In the genomic region with DNA sequence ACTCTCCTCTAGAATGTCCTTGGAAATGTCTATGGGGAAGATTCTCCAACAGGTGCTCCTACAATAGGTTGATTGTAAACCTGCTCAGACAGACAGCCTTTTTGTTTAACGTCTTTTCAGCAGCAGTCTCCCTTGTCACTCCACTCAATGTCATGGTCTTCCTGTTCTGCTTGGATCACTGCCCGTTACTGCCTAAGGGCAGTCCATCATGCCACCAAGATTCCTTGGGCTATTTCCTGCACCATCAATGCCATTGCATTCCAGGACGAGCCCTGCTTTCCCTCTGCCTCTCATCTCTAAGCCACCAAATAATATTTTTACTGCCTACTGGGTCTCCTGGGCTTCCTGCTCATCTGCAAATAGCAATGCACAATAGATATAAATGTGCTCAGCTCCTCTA, we compare ENCODE assay signal across 16 cellular contexts.
DNase-seq lines count a peak whose midpoint lies in the region; FAIRE-seq and TF ChIP-seq lines count a peak whose summit lies in the region.
"Had no signal": no experiment of that assay in that cellular context is flagged by ENCODE, and none has a peak within 500 bp of the region (broad histone marks: within the 10 kb centered on the region; RNA-seq: fewer than 3 reads in every experiment).

No MANE protein-coding gene starts in this region.

- H3K4me3 ChIP-seq in bronchial epithelial cell (ENCODE audit: low read depth, low read length) (no peak overlapping the region), small intestine (ENCODE audit: low read depth in 1 of 2, low read length in 2 of 2) (no peak overlapping the region)

- H3K27ac ChIP-seq in small intestine (ENCODE audit: low read depth in 1 of 2, low read length in 1 of 2): peak overlapping the region; percentile 1 to 61
- H3K27ac ChIP-seq: HL-60, KMS-11 had no signal

- TF ChIP-seq CTCF in bronchial epithelial cell (IDR thresholded peaks at IDR 0.05; ENCODE audit: insufficient read depth, low read length, severe bottlenecking): no peak

- 22 to 31% (median 23%) methylated on average over 3 of the region's 3 CpGs for WGBS in small intestine, 3 donors

- no peaks in the 10 kb centered on the region for H3K9me3 ChIP-seq in small intestine (ENCODE audit: control insufficient read depth, low read depth)

- peak; percentile 43 for FAIRE-seq in bronchial epithelial cell (lab: Jason Lieb, UNC)
- no peak for FAIRE-seq in small intestine (lab: Jason Lieb, UNC)
- FAIRE-seq: H54 had no signal

- H3K36me3 ChIP-seq in bronchial epithelial cell (ENCODE audit: control insufficient read depth, insufficient read depth, low read length): no peaks in the 10 kb centered on the region
- H3K36me3 ChIP-seq in small intestine (ENCODE audit: control insufficient read depth in 2 of 2, insufficient read depth in 2 of 2, low read length in 2 of 2): no peaks in the 10 kb centered on the region

- no peaks in the 10 kb centered on the region for H3K4me1 ChIP-seq in small intestine (ENCODE audit: control insufficient read depth in 2 of 2, insufficient read depth in 1 of 2, low read depth in 1 of 2, low read length in 1 of 2)

- peak; percentile 45 for DNase-seq in HT-29 (ENCODE audit: low spot score)
- peak; percentile 1 for DNase-seq in NCI-H2029 (lab: John Stamatoyannopoulos, UW)
- DNase-seq in bronchial epithelial cell (ENCODE audit: low read depth): no peak
- no peak for DNase-seq in small intestine
- DNase-seq in amygdala (lab: John Stamatoyannopoulos, UW): no peak
- DNase-seq in T-helper 2 cell: no peak
- DNase-seq in UCSD-AML1 (lab: John Stamatoyannopoulos, UW; ENCODE audit: unreplicated experiment): no peak
- DNase-seq: CD4-positive, CD25-positive, alpha-beta regulatory T cell; DMS79; NCI-H1417 treated with DMSO at 0.1 percent for 48 hours; NCI-H187; NCI-H345; NCI-H524 had no signal

- H3K27me3 ChIP-seq in bronchial epithelial cell (ENCODE audit: control insufficient read depth, insufficient read depth, low read length) (no peaks in the 10 kb centered on the region), small intestine (ENCODE audit: control insufficient read depth in 2 of 2, insufficient read depth in 2 of 2, low read length in 2 of 2) (no peaks in the 10 kb centered on the region)

Comparison
In these comparisons a context has a peak if more than half of its experiments do, and no peak if none do; other contexts are left out.
1. DNase-seq: peak in HT-29 (single experiment) and NCI-H2029 (single experiment); none in bronchial epithelial cell (single experiment), small intestine (single experiment), amygdala (0 of 56), T-helper 2 cell (0 of 5) and UCSD-AML1 (single experiment).